8 cellular contexts compared by ENCODE assay signal in the genomic region with DNA sequence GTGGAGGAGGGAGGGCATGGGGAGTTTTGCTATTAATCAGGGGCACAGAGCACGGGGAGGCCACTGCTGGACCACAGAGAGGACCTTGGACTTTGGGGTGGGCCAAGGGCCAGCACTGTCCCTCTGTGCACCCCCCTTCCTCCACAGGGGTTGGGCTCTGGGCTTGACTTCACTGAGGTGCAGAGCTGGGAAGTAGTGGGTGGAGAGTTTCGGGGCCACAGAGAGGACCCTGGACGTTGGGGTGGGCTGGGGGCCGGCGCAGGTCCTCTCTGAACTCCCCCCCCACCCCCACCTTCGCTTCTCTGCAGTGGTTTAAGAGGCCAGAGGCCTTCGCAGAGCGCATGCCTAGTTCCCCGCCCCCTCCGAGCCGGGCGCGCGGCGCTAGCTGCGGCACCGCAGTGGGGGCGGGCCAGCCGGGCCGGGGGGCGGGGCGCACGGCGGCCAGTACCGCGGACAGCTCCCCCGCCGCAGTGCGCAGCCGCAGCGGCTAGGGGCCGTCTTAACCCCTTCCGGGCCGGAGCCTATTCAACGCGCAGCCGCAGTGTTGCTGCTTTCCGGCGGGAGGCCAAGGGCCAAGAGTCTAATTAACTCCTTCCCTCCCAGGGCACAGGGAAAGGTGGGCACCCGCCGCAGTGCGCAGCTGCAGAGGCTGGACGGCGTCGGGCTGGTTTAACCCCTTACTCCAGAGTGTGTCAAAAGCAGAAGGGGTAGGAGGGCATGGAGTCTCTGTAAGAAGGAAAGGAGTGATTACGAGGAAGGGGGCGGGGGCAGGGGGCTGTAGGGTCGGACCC. TPM values are rescaled to one million over a fixed set of nuclear protein-coding genes. Genes with fewer than 3 reads are reported as not detected.
A peak's percentile ranks its signal among the peaks of the same experiment; 100 is the strongest.
DNase-seq lines count a peak whose midpoint lies in the region; ATAC-seq and TF ChIP-seq lines count a peak whose summit lies in the region.

No MANE protein-coding gene starts in this region.

- H3K9me3 ChIP-seq in T-helper 17 cell (ENCODE audit: control insufficient read depth, low read length, poor library complexity, severe bottlenecking) = no peaks in the 10 kb centered on the region
- H3K9me3 ChIP-seq in iPS-18c (ENCODE audit: control insufficient read depth, insufficient read depth, low read length) = no peaks in the 10 kb centered on the region
- no peaks in the 10 kb centered on the region for H3K9me3 ChIP-seq in sigmoid colon

- peak; percentile 33 for ATAC-seq in T-helper 17 cell
- ATAC-seq in HG03571 (IDR thresholded peaks at IDR 0.05; ENCODE audit: unreplicated experiment) = no peak

- intact Hi-C loops in sigmoid colon (cut with DNase I) = no loop called here

- H3K27me3 Mint-ChIP-seq in T-helper 17 cell = peaks cover 9% of the 10 kb centered on the region

- peaks cover 0 to 27% (median 21%) of the 10 kb centered on the region in 4 donors for H3K4me1 ChIP-seq in sigmoid colon

- no peak for TF ChIP-seq EP300 in sigmoid colon (IDR thresholded peaks at IDR 0.05)

- WGBS in sigmoid colon, 2 donors = 1 to 2% methylated on average over 48 of the region's 48 CpGs

- peaks cover 27% of the 10 kb centered on the region for H3K4me1 Mint-ChIP-seq in T-helper 17 cell

- no peak overlapping the region for H3K27ac ChIP-seq in sigmoid colon

- no peaks in the 10 kb centered on the region for H3K36me3 ChIP-seq in sigmoid colon

- TF ChIP-seq CTCF in sigmoid colon (IDR thresholded peaks at IDR 0.05) = no peak

- no peaks in the 10 kb centered on the region for H3K36me3 Mint-ChIP-seq in T-helper 17 cell (ENCODE audit: low read depth)

- H3K27ac Mint-ChIP-seq in T-helper 17 cell = no peak overlapping the region

- peak overlapping the region; percentile 63 for H3K4me3 ChIP-seq in iPS-18c (ENCODE audit: insufficient read depth, low read depth, low read length)
- no peak overlapping the region for H3K4me3 ChIP-seq in sigmoid colon

- H3K4me3 Mint-ChIP-seq in T-helper 17 cell = peak overlapping the region; percentile 68

- DNase-seq in GM03348 (ENCODE audit: low spot score) = peak; percentile 97
- DNase-seq in NCI-H1694 (lab: John Stamatoyannopoulos, UW) = peak; percentile 85
- peak; percentile 64 to 71 (median 67) for DNase-seq in T-helper 17 cell
- peak; percentile 10 for DNase-seq in amniotic epithelial cell (ENCODE audit: low read depth)
- peak; percentile 35 to 74 (median 60) for DNase-seq in stimulated activated CD4-positive, alpha-beta T cell treated with anti-CD3 and anti-CD28 coated beads, Interleukin-1b, Interleukin-23, amount 100 ng/mL, for 24 hours (ENCODE audit: low read depth in 4 of 4, low spot score in 1 of 4)
- no peak for DNase-seq in sigmoid colon

- TF ChIP-seq POLR2A in sigmoid colon (IDR thresholded peaks at IDR 0.05) = no peak

- peaks cover 29 to 51% (median 50%) of the 10 kb centered on the region in 3 donors for H3K27me3 ChIP-seq in sigmoid colon

RNA-seq across cellular contexts. Expression of gene KCNC3, which starts 3.7 kb away (rescaled TPM):
- total RNA-seq in T-helper 17 cell (1 to 10 TPM; 1.4 to 2.0 TPM), sigmoid colon (under 1 TPM in 2 of 4 donors, not detected in 2; 0.36 to 0.83 TPM)
- 1 to 10 TPM in 1 of 3 donors, under 1 TPM in 1, not detected in 1; 0.92 to 1.6 TPM for polyA plus RNA-seq in sigmoid colon

RNA-seq across cellular contexts. Expression of gene NAPSA, which starts 39.9 kb away (rescaled TPM):
- under 1 TPM; 0.73 to 0.99 TPM for total RNA-seq in T-helper 17 cell
- total RNA-seq in sigmoid colon = under 1 TPM in 2 of 4 donors, not detected in 2; 0.55 to 0.95 TPM
- polyA plus RNA-seq in sigmoid colon = 1 to 10 TPM in 2 of 3 donors, under 1 TPM in 1; 0.69 to 2.4 (median 2.0) TPM

RNA-seq across cellular contexts. Expression of gene NR1H2, which starts 50.8 kb away (rescaled TPM):
- total RNA-seq in T-helper 17 cell = 100 to 1,000 TPM; 208 to 276 TPM
- 100 to 1,000 TPM in 3 of 4 donors, 10 to 100 TPM in 1; 92.5 to 143 (median 109) TPM for total RNA-seq in sigmoid colon
- 10 to 100 TPM; 58.9 to 72.8 (median 65.4) TPM for polyA plus RNA-seq in sigmoid colon

RNA-seq across cellular contexts. Expression of gene POLD1, which starts 58.6 kb away (rescaled TPM):
- total RNA-seq in T-helper 17 cell (10 to 100 TPM; 23.5 to 26.6 TPM), sigmoid colon (10 to 100 TPM in 3 of 4 donors, 1 to 10 TPM in 1; 9.6 to 20.5 (median 10.0) TPM)
- polyA plus RNA-seq in sigmoid colon = 10 to 100 TPM; 10.8 to 44.2 (median 19.0) TPM
